ENCODE assay signal across 10 cellular contexts in the genomic region with DNA sequence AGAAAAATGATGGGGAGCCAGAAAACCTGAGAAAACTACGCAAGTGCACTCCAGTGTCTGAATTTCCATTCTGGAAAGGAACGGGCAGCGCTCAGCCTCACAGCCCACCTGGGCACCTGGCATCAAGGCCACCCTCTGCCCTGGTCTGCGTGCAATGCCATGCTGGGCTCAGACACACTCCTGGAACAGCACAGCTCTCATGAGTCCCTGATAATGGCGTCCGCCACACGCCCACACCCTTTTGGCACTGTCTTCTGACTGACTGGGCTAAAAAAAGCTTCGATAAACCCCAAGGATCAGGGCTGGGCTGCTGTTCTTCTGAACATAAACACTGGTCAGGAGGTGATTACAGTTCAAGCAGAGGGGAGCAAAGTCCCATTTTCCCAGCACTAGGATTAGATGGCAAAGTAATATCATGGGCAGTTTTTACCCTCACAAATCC. TPM values are rescaled to one million over a fixed set of nuclear protein-coding genes. Genes with fewer than 3 reads are reported as not detected.
DNase-seq lines count a peak whose midpoint lies in the region; ATAC-seq and TF ChIP-seq lines count a peak whose summit lies in the region.
"Had no signal": no experiment of that assay in that cellular context is flagged by ENCODE, and none has a peak within 500 bp of the region (broad histone marks: within the 10 kb centered on the region; RNA-seq: fewer than 3 reads in every experiment).

No MANE protein-coding gene starts in this region.

- DNase-seq in MG63, result peak; percentile 60
- DNase-seq in coronary artery (ENCODE audit: low spot score), result no peak
- peak; percentile 41 for DNase-seq in islet precursor cell
- DNase-seq in sciatic nerve (ENCODE audit: low spot score), result no peak
- DNase-seq in AG08395 (ENCODE audit: low spot score), result no peak
- DNase-seq in NCI-H2171 (lab: John Stamatoyannopoulos, UW), result no peak
- no peak for DNase-seq in activated naive CD4-positive, alpha-beta T cell treated with anti-CD3 and anti-CD28 coated beads, Interleukin-2, amount 50 U/mL, for 16 hours
- DNase-seq: T1000 had no signal

- peaks cover 5% of the 10 kb centered on the region for H3K9me3 ChIP-seq in MG63

- H3K27ac ChIP-seq in coronary artery, result peak overlapping the region; percentile 64 to 80

- TF ChIP-seq CTCF in coronary artery (IDR thresholded peaks at IDR 0.05), result no peak

- H3K4me3 ChIP-seq in MG63 (no peak overlapping the region), coronary artery (peak overlapping the region; percentile 57)

- no peaks in the 10 kb centered on the region for H3K36me3 ChIP-seq in MG63

- ATAC-seq in sciatic nerve (peak; percentile 78), GM19395 (IDR thresholded peaks at IDR 0.05; ENCODE audit: unreplicated experiment) (no peak)
- ATAC-seq: esophagus mucosa had no signal

- no peaks in the 10 kb centered on the region for H3K27me3 ChIP-seq in MG63

- intact Hi-C loops in sciatic nerve (cut with DNase I), result no loop called here

RNA-seq across cellular contexts. Expression of gene RCAN1, which starts 22.8 kb away (rescaled TPM):
- 23.7 and 37.2 TPM in 2 replicates for total RNA-seq in MG63 (2014; rRNA removed; shearing (Covaris generic); ENCODE audit: low replicate concordance)
- 60.9 TPM for total RNA-seq in sciatic nerve

Comparison
In these comparisons a context has a peak if more than half of its experiments do, and no peak if none do; other contexts are left out.
1. DNase-seq: peak in MG63 (single experiment) and islet precursor cell (single experiment); none in coronary artery (single experiment), sciatic nerve (single experiment), AG08395 (single experiment), NCI-H2171 (single experiment) and activated naive CD4-positive, alpha-beta T cell treated with anti-CD3 and anti-CD28 coated beads, Interleukin-2, amount 50 U/mL, for 16 hours (single experiment).